9 cellular contexts compared by ENCODE assay signal in the genomic region with DNA sequence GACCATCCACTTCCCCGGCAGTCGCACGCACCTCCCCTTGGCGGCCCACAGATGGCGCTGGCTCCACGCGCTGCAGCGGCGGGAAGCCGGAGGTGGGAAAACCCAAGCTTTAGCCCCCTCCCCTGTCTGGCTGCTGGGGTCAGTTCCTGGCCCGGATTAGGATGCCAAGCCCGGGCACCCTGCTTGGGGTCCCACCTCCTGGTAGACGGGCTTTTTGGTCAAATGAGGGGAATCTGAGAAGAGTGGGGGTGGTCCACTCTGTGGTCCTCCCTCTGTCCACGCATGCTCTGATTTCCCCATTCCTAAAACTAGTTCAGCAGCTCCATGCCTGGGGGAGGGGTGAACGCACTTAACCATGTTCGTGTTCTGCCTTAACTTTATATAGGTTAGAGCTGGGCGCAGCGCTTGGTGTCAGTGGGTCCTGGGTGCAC. TPM values are rescaled to one million over a fixed set of nuclear protein-coding genes. Genes with fewer than 3 reads are reported as not detected.
DNase-seq lines count a peak whose midpoint lies in the region; ATAC-seq and TF ChIP-seq lines count a peak whose summit lies in the region.
"Had no signal": no experiment of that assay in that cellular context is flagged by ENCODE, and none has a peak within 500 bp of the region (broad histone marks: within the 10 kb centered on the region; RNA-seq: fewer than 3 reads in every experiment).

No MANE protein-coding gene starts in this region.

- H3K27ac ChIP-seq in C4-2B: no peak overlapping the region
- H3K27ac ChIP-seq in left lung: peak overlapping the region in 1 of 2 donors; percentile 85
- no peak overlapping the region for H3K27ac ChIP-seq in uterus

- intact Hi-C loops in left lung (cut with DNase I): loop anchor here in 1 of 2 donors (10.0 kb wide), 1 partner anchor 108 kb away; no protein-coding TSS in a partner anchor
- intact Hi-C loops in uterus (cut with DNase I; ENCODE audit: low total_unique reads): no loop called here

- H3K4me3 Mint-ChIP-seq in HFFc6: no peak overlapping the region
- no peak overlapping the region for H3K4me3 Mint-ChIP-seq in activated naive CD8-positive, alpha-beta T cell treated with anti-CD3 and anti-CD28 coated beads, Interleukin-2, amount 10 ng/mL, durations not matched to agents 7 days and 5 days

- no peaks in the 10 kb centered on the region for H3K36me3 Mint-ChIP-seq in HFFc6 (ENCODE audit: low read depth)
- no peaks in the 10 kb centered on the region for H3K36me3 Mint-ChIP-seq in activated naive CD8-positive, alpha-beta T cell treated with anti-CD3 and anti-CD28 coated beads, Interleukin-2, amount 10 ng/mL, durations not matched to agents 7 days and 5 days
- H3K36me3 Mint-ChIP-seq: IgD-negative memory B cell had no signal

- no peak for TF ChIP-seq POLR2A in uterus (IDR thresholded peaks at IDR 0.05)

- ATAC-seq in activated naive CD8-positive, alpha-beta T cell treated with anti-CD3 and anti-CD28 coated beads, Interleukin-2, amount 10 ng/mL, durations not matched to agents 7 days and 5 days (ENCODE audit: low read depth): no peak
- ATAC-seq in left lung: peak; percentile 61
- no peak for ATAC-seq in HG03025 (IDR thresholded peaks at IDR 0.05; ENCODE audit: low FRiP score, unreplicated experiment)

- POLR2A ChIA-PET in activated naive CD8-positive, alpha-beta T cell treated with anti-CD3 and anti-CD28 coated beads, Interleukin-2, amount 10 ng/mL, durations not matched to agents 7 days and 5 days (lab: Charles Lee): no interaction called here

- H3K4me3 ChIP-seq in left lung: no peak overlapping the region
- H3K4me3 ChIP-seq in uterus: no peak overlapping the region

- H3K4me1 Mint-ChIP-seq in HFFc6 (ENCODE audit: low read depth): peaks cover 12% of the 10 kb centered on the region; the same call in 1 of the 2 replicates
- peaks cover 6% of the 10 kb centered on the region for H3K4me1 Mint-ChIP-seq in activated naive CD8-positive, alpha-beta T cell treated with anti-CD3 and anti-CD28 coated beads, Interleukin-2, amount 10 ng/mL, durations not matched to agents 7 days and 5 days

- DNase-seq in HFFc6: no peak
- DNase-seq in activated naive CD8-positive, alpha-beta T cell treated with anti-CD3 and anti-CD28 coated beads, Interleukin-2, amount 10 ng/mL, durations not matched to agents 7 days and 5 days: peak; percentile 47
- DNase-seq in left lung: peak; percentile 43 to 93
- DNase-seq in uterus: no peak
- DNase-seq in COLO829 (ENCODE audit: low spot score): no peak
- DNase-seq in amniotic stem cell (lab: John Stamatoyannopoulos, UW): no peak

- peaks cover 4% of the 10 kb centered on the region; the same call in 1 of the 2 replicates for H3K9me3 Mint-ChIP-seq in HFFc6
- H3K9me3 Mint-ChIP-seq in activated naive CD8-positive, alpha-beta T cell treated with anti-CD3 and anti-CD28 coated beads, Interleukin-2, amount 10 ng/mL, durations not matched to agents 7 days and 5 days: no peaks in the 10 kb centered on the region

- peaks cover 0 to 57% of the 10 kb centered on the region in 2 donors for H3K4me1 ChIP-seq in left lung
- no peaks in the 10 kb centered on the region for H3K4me1 ChIP-seq in uterus

- H3K36me3 ChIP-seq in left lung: no peaks in the 10 kb centered on the region
- no peaks in the 10 kb centered on the region for H3K36me3 ChIP-seq in uterus

- peaks cover 4% of the 10 kb centered on the region for H3K27me3 Mint-ChIP-seq in HFFc6 (ENCODE audit: insufficient read depth)
- H3K27me3 Mint-ChIP-seq in activated naive CD8-positive, alpha-beta T cell treated with anti-CD3 and anti-CD28 coated beads, Interleukin-2, amount 10 ng/mL, durations not matched to agents 7 days and 5 days: peaks cover 28% of the 10 kb centered on the region

- TF ChIP-seq CTCF in C4-2B (conservative IDR thresholded peaks at IDR 0.05) (peak; percentile 97), HFFc6 (IDR thresholded peaks at IDR 0.05) (peak; percentile 70), left lung (IDR thresholded peaks at IDR 0.05) (peak; percentile 73 to 79), uterus (IDR thresholded peaks at IDR 0.05) (peak in 3 of 4 experiments; percentile 20 to 62 (median 42))

- H3K27me3 ChIP-seq in left lung (peaks cover 0 to 30% of the 10 kb centered on the region in 2 donors), uterus (no peaks in the 10 kb centered on the region)

- H3K27ac Mint-ChIP-seq in HFFc6: no peak overlapping the region
- H3K27ac Mint-ChIP-seq in activated naive CD8-positive, alpha-beta T cell treated with anti-CD3 and anti-CD28 coated beads, Interleukin-2, amount 10 ng/mL, durations not matched to agents 7 days and 5 days: no peak overlapping the region

- H3K9me3 ChIP-seq in left lung (no peaks in the 10 kb centered on the region), uterus (no peaks in the 10 kb centered on the region)

RNA-seq across cellular contexts. Expression of a gene that starts 8.1 kb away (rescaled TPM):
- under 1 TPM in 3 of 6 experiments, not detected in 3; 0.05 to 0.14 (median 0.07) TPM for total RNA-seq in HFFc6 (2021; fragmentation: NEBNext Ultra II Directional; extraction: Animal tissue kit (Norgen Biotek cat#: 25700))
- under 1 TPM; 0.44 to 0.54 TPM for total RNA-seq in activated naive CD8-positive, alpha-beta T cell treated with anti-CD3 and anti-CD28 coated beads, Interleukin-2, amount 10 ng/mL, durations not matched to agents 7 days and 5 days
- total RNA-seq in left lung: 10 to 100 TPM in 1 of 2 donors, 1 to 10 TPM in 1; 4.7 to 32.0 TPM
- total RNA-seq in uterus: 1 to 10 TPM in 1 of 4 donors, under 1 TPM in 3; 0.26 to 2.2 (median 0.65) TPM

RNA-seq across cellular contexts. Expression of a gene that starts 48.5 kb away (rescaled TPM):
- not detected for total RNA-seq in HFFc6 (2021; fragmentation: NEBNext Ultra II Directional; extraction: Animal tissue kit (Norgen Biotek cat#: 25700))
- total RNA-seq in activated naive CD8-positive, alpha-beta T cell treated with anti-CD3 and anti-CD28 coated beads, Interleukin-2, amount 10 ng/mL, durations not matched to agents 7 days and 5 days: not detected
- total RNA-seq in left lung (not detected), uterus (not detected)

RNA-seq across cellular contexts. Expression of a gene that starts 48.5 kb away (rescaled TPM):
- total RNA-seq in HFFc6 (2021; fragmentation: NEBNext Ultra II Directional; extraction: Animal tissue kit (Norgen Biotek cat#: 25700)): not detected
- not detected for total RNA-seq in activated naive CD8-positive, alpha-beta T cell treated with anti-CD3 and anti-CD28 coated beads, Interleukin-2, amount 10 ng/mL, durations not matched to agents 7 days and 5 days
- total RNA-seq in left lung (under 1 TPM in 1 of 2 donors, not detected in 1; 0.15 TPM), uterus (not detected)

Comparison
In these comparisons a context has a peak if more than half of its experiments do, and no peak if none do; other contexts are left out.
1. CTCF ChIP-seq: peak in every context shown above with its lines; median percentile 97 in C4-2B; 76 in left lung; 70 in HFFc6; 42 in uterus.
2. DNase-seq: peak in activated naive CD8-positive, alpha-beta T cell treated with anti-CD3 and anti-CD28 coated beads, Interleukin-2, amount 10 ng/mL, durations not matched to agents 7 days and 5 days (single experiment) and left lung (2 of 2); none in HFFc6 (single experiment), uterus (0 of 2), COLO829 (single experiment) and amniotic stem cell (single experiment).